9 cellular contexts compared by ENCODE assay signal in genomic region chr20:35276408-35276807, GRCh38. TPM values are rescaled to one million over a fixed set of nuclear protein-coding genes. Genes with fewer than 3 reads are reported as not detected.
DNase-seq lines count a peak whose midpoint lies in the region; ATAC-seq and TF ChIP-seq lines count a peak whose summit lies in the region.
"Had no signal": no experiment of that assay in that cellular context is flagged by ENCODE, and none has a peak within 500 bp of the region (broad histone marks: within the 10 kb centered on the region; RNA-seq: fewer than 3 reads in every experiment).

No MANE protein-coding gene starts in this region.

- no peak overlapping the region for H2AFZ ChIP-seq in ACC112 (ENCODE audit: low read length, unreplicated experiment)

- peak overlapping the region; percentile 97 for H3K27ac Mint-ChIP-seq in HFFc6
- H3K27ac Mint-ChIP-seq in brain: peak overlapping the region in 3 of 5 experiments; percentile 52 to 99 (median 98)

- no peaks in the 10 kb centered on the region for H3K9me3 Mint-ChIP-seq in HFFc6
- no peaks in the 10 kb centered on the region for H3K9me3 Mint-ChIP-seq in brain

- H3K27me3 Mint-ChIP-seq in HFFc6 (ENCODE audit: insufficient read depth): no peaks in the 10 kb centered on the region; the same call in none of the 2 replicates
- peaks cover 4% of the 10 kb centered on the region for H3K27me3 Mint-ChIP-seq in brain

- H3K4me3 Mint-ChIP-seq in HFFc6 (peak overlapping the region; percentile 98), brain (peak overlapping the region; percentile 92 to 97 (median 95))

- H3K27me3 ChIP-seq in ACC112 (ENCODE audit: insufficient read depth, low read length) (no peaks in the 10 kb centered on the region), mucosa of stomach (ENCODE audit: control insufficient read depth, insufficient read depth, low read length) (no peaks in the 10 kb centered on the region)

- no peak for TF ChIP-seq CTCF in HFFc6 (IDR thresholded peaks at IDR 0.05)
- no peak for TF ChIP-seq CTCF in brain (conservative IDR thresholded peaks at IDR 0.05)

- H3K4me3 ChIP-seq in ACC112 (ENCODE audit: low read depth, low read length): peak overlapping the region; percentile 86
- no peak overlapping the region for H3K4me3 ChIP-seq in mucosa of stomach (ENCODE audit: low read length)

- H3K4me1 ChIP-seq in ACC112 (ENCODE audit: control insufficient read depth, insufficient read depth, low read length, unreplicated experiment) (peaks cover 15% of the 10 kb centered on the region), mucosa of stomach (ENCODE audit: control insufficient read depth, insufficient read depth, low read length) (peaks cover 21% of the 10 kb centered on the region)

- H3K36me3 Mint-ChIP-seq in HFFc6 (ENCODE audit: low read depth) (peaks cover 35% of the 10 kb centered on the region), brain (peaks cover 31% of the 10 kb centered on the region)

- H3K27ac ChIP-seq in ACC112 (ENCODE audit: low read depth, low read length): peak overlapping the region; percentile 75

- peaks cover 24% of the 10 kb centered on the region; the same call in 1 of the 2 replicates for H3K36me3 ChIP-seq in ACC112 (ENCODE audit: insufficient read depth, low read length)
- H3K36me3 ChIP-seq in mucosa of stomach (ENCODE audit: control insufficient read depth, insufficient read depth, low read length): no peaks in the 10 kb centered on the region

- no peak for DNase-seq in HFFc6
- DNase-seq in GF-D8 (lab: John Stamatoyannopoulos, UW): no peak
- DNase-seq in cortex of kidney (lab: John Stamatoyannopoulos, UW): no peak

- H3K4me1 Mint-ChIP-seq in HFFc6 (ENCODE audit: low read depth) (peaks cover 39% of the 10 kb centered on the region), brain (peaks cover 27% of the 10 kb centered on the region)

- H3K9me3 ChIP-seq in mucosa of stomach (ENCODE audit: control insufficient read depth, low read length): no peaks in the 10 kb centered on the region

- ATAC-seq in HG02798 (IDR thresholded peaks at IDR 0.05; ENCODE audit: poor library complexity, unreplicated experiment) (no peak), GM18907 (IDR thresholded peaks at IDR 0.05; ENCODE audit: unreplicated experiment) (no peak)

- peaks cover 32% of the 10 kb centered on the region for H3K79me2 ChIP-seq in ACC112 (ENCODE audit: control insufficient read depth, insufficient read depth, low read length, unreplicated experiment)

- H3K9ac ChIP-seq in mucosa of stomach (ENCODE audit: low read length): peak overlapping the region; percentile 94

RNA-seq across cellular contexts. Expression of gene MMP24OS, which starts 1.5 kb away (rescaled TPM):
- total RNA-seq in HFFc6 (2021; fragmentation: NEBNext Ultra II Directional; extraction: Animal tissue kit (Norgen Biotek cat#: 25700)): 100 to 1,000 TPM in 4 of 6 experiments, 10 to 100 TPM in 2; 91.7 to 117 (median 105) TPM
- 101 TPM for polyA plus RNA-seq in brain (ENCODE audit: insufficient read depth, low read depth, low replicate concordance)

RNA-seq across cellular contexts. Expression of gene EIF6, which starts 8.2 kb away (rescaled TPM):
- 100 to 1,000 TPM; 176 to 194 (median 185) TPM for total RNA-seq in HFFc6 (2021; fragmentation: NEBNext Ultra II Directional; extraction: Animal tissue kit (Norgen Biotek cat#: 25700))
- polyA plus RNA-seq in brain (ENCODE audit: insufficient read depth, low read depth, low replicate concordance): 226 TPM

RNA-seq across cellular contexts. Expression of gene FAM83C, which starts 15.8 kb away (rescaled TPM):
- not detected for total RNA-seq in HFFc6 (2021; fragmentation: NEBNext Ultra II Directional; extraction: Animal tissue kit (Norgen Biotek cat#: 25700))
- polyA plus RNA-seq in brain (ENCODE audit: insufficient read depth, low read depth, low replicate concordance): not detected
- total RNA-seq: RPMI7951 had no signal

RNA-seq across cellular contexts. Expression of gene MMP24, which starts 49.9 kb away (rescaled TPM):
- 1 to 10 TPM in 1 of 6 experiments, under 1 TPM in 5; 0.48 to 1.2 (median 0.65) TPM for total RNA-seq in HFFc6 (2021; fragmentation: NEBNext Ultra II Directional; extraction: Animal tissue kit (Norgen Biotek cat#: 25700))
- 28.6 TPM for polyA plus RNA-seq in brain (ENCODE audit: insufficient read depth, low read depth, low replicate concordance)
